Comparison of ENCODE assay signal across 24 cellular contexts in the genomic region with DNA sequence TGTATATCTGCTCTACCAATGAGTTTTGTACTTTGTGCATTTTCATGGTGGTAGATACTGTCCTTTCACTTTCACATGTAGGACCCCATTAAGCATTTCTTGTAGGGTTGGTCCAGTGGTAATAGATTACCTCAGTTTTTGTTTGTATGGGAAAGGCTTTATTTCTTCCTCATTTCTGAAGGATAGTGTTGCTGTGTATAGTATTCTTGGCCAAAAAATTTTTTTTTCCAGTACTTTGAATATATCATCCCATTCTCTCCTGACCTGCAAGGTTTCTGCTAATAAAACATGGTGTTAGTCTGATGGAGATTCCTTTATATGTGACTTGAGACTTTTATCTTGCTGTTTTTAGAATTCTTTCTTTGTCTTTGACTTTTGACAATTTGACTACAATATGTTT. TPM values are rescaled to one million over a fixed set of nuclear protein-coding genes. Genes with fewer than 3 reads are reported as not detected.
DNase-seq lines count a peak whose midpoint lies in the region; ATAC-seq, FAIRE-seq and TF ChIP-seq lines count a peak whose summit lies in the region.
"Had no signal": no experiment of that assay in that cellular context is flagged by ENCODE, and none has a peak within 500 bp of the region (broad histone marks: within the 10 kb centered on the region; RNA-seq: fewer than 3 reads in every experiment).

No MANE protein-coding gene starts in this region.

- H3K27me3 ChIP-seq in GM12878 (replicated peaks in 1 of 2; ENCODE audit: control insufficient read depth in 2 of 2, insufficient read depth in 2 of 2, low read length in 1 of 2), result no peaks in the 10 kb centered on the region
- H3K27me3 ChIP-seq: BLaER1 had no signal

- CTCF ChIA-PET in activated CD8-positive, alpha-beta T cell treated with anti-CD3 and anti-CD28 coated beads for 36 hours (lab: Charles Lee), result no interaction called here
- CTCF ChIA-PET in activated CD8-positive, alpha-beta T cell treated with anti-CD3 and anti-CD28 coated beads, Interleukin-2, amount 10 ng/mL, durations not matched to agents 7 days and 5 days (lab: Charles Lee), result interaction anchor here (3.5 kb wide), 1 partner anchor 13 kb away, joined by 9 read pairs; no protein-coding TSS in a partner anchor
- CTCF ChIA-PET in HEK293 (lab: Yijun Ruan, JAX) (interaction anchor here (1.0 kb wide), 1 partner anchor 13 kb away, joined by 5 read pairs; no protein-coding TSS in a partner anchor), GM12878 (lab: Yijun Ruan, JAX) (interaction anchor here (1.7 kb wide), 1 partner anchor 57 kb away, joined by 3 read pairs; a partner anchor contains a TSS)

- no peak for TF ChIP-seq POLR2A in GM12878 (IDR thresholded peaks at IDR 0.05; ENCODE audit: low read depth, low read length)

- no peaks in the 10 kb centered on the region for H3K36me3 ChIP-seq in HEK293 (ENCODE audit: control insufficient read depth in 2 of 2, insufficient read depth in 1 of 2, low read length in 2 of 2)
- peaks cover 0 to 2% of the 10 kb centered on the region in 2 experiments; a peak in 1 of 4 replicates for H3K36me3 ChIP-seq in GM12878 (ENCODE audit: control insufficient read depth in 2 of 2, insufficient read depth in 2 of 2, low read length in 1 of 2)
- H3K36me3 ChIP-seq: BLaER1 had no signal

- H3K27ac Mint-ChIP-seq in activated CD8-positive, alpha-beta T cell treated with anti-CD3 and anti-CD28 coated beads for 36 hours, result peak overlapping the region; percentile 31
- H3K27ac Mint-ChIP-seq in activated CD8-positive, alpha-beta T cell treated with anti-CD3 and anti-CD28 coated beads, Interleukin-2, amount 10 ng/mL, durations not matched to agents 7 days and 5 days, result no peak overlapping the region
- peak overlapping the region; percentile 35 to 78 for H3K27ac Mint-ChIP-seq in natural killer cell
- no peak overlapping the region for H3K27ac Mint-ChIP-seq in CD14-positive monocyte
- H3K27ac Mint-ChIP-seq: GM23338, HFFc6 had no signal

- no peak for DNase-seq in activated CD8-positive, alpha-beta T cell treated with anti-CD3 and anti-CD28 coated beads for 36 hours
- no peak for DNase-seq in activated CD8-positive, alpha-beta T cell treated with anti-CD3 and anti-CD28 coated beads, Interleukin-2, amount 10 ng/mL, durations not matched to agents 7 days and 5 days
- DNase-seq in GM12878 (ENCODE audit: low read depth, low spot score), result no peak
- DNase-seq in natural killer cell, result no peak
- DNase-seq in posterior cingulate gyrus, result no peak
- DNase-seq in CD14-positive monocyte (ENCODE audit: low spot score), result no peak
- DNase-seq: CD8-positive, alpha-beta memory T cell; COR-L47; HCEC 1CT; HFFc6 had no signal

- H3K27ac ChIP-seq in HEK293 (ENCODE audit: extremely low read depth, low read depth, low read length), result no peak overlapping the region
- H3K27ac ChIP-seq in GM12878 (ENCODE audit: control insufficient read depth, insufficient read depth), result no peak overlapping the region
- H3K27ac ChIP-seq: 22Rv1, BLaER1, HL-60 had no signal

- SMC1A ChIA-PET in GM12878 (lab: Charles Lee; ENCODE audit: uncharacterized antibody, unreplicated experiment), result interaction anchor here (1.2 kb wide), 1 partner anchor 13 kb away, joined by 3 read pairs; no protein-coding TSS in a partner anchor

- H3K9ac ChIP-seq in GM12878 (ENCODE audit: control insufficient read depth, insufficient read depth, low read length), result no peak overlapping the region
- H3K9ac ChIP-seq: BLaER1 had no signal

- peaks cover 54% of the 10 kb centered on the region for H3K4me1 Mint-ChIP-seq in activated CD8-positive, alpha-beta T cell treated with anti-CD3 and anti-CD28 coated beads for 36 hours (ENCODE audit: low read depth)
- H3K4me1 Mint-ChIP-seq in activated CD8-positive, alpha-beta T cell treated with anti-CD3 and anti-CD28 coated beads, Interleukin-2, amount 10 ng/mL, durations not matched to agents 7 days and 5 days (ENCODE audit: low read depth), result peaks cover 67% of the 10 kb centered on the region
- peaks cover 68 to 77% of the 10 kb centered on the region in 2 donors for H3K4me1 Mint-ChIP-seq in natural killer cell
- H3K4me1 Mint-ChIP-seq in CD14-positive monocyte, result peaks cover 62% of the 10 kb centered on the region
- H3K4me1 Mint-ChIP-seq: GM23338 had no signal

- POLR2A ChIA-PET in activated CD8-positive, alpha-beta T cell treated with anti-CD3 and anti-CD28 coated beads for 36 hours (lab: Charles Lee), result interaction anchor here (0.8 kb wide), 1 partner anchor 11 kb away, joined by 3 read pairs; no protein-coding TSS in a partner anchor
- POLR2A ChIA-PET in activated CD8-positive, alpha-beta T cell treated with anti-CD3 and anti-CD28 coated beads, Interleukin-2, amount 10 ng/mL, durations not matched to agents 7 days and 5 days (lab: Charles Lee), result interaction anchor here (0.7 kb wide), 1 partner anchor 10 kb away, joined by 3 read pairs; no protein-coding TSS in a partner anchor
- POLR2A ChIA-PET in HEK293 (lab: Yijun Ruan, JAX) (no interaction called here), GM12878 (lab: Charles Lee) (no interaction called here)

- no peak for TF ChIP-seq CTCF in activated CD8-positive, alpha-beta T cell treated with anti-CD3 and anti-CD28 coated beads for 36 hours (IDR thresholded peaks at IDR 0.05)
- no peak for TF ChIP-seq CTCF in HEK293 (tag by site-specific recombination; IDR thresholded peaks at IDR 0.05)
- TF ChIP-seq CTCF in GM12878 (IDR thresholded peaks at IDR 0.05 in 2 of 3, conservative IDR thresholded peaks at IDR 0.05 in 1 of 3; ENCODE audit: control insufficient read depth in 2 of 3, extremely low read depth in 1 of 3, insufficient read depth in 1 of 3, low read depth in 3 of 3, low read length in 3 of 3), result no peak
- TF ChIP-seq CTCF in natural killer cell (IDR thresholded peaks at IDR 0.05), result no peak
- TF ChIP-seq CTCF in CD14-positive monocyte (IDR thresholded peaks at IDR 0.05), result no peak

- FAIRE-seq in GM12878 (lab: Jason Lieb, UNC), result no peak
- FAIRE-seq: D721Med, G401.6, GM12892, GM18507, H54 had no signal

- no peaks in the 10 kb centered on the region for H3K27me3 Mint-ChIP-seq in activated CD8-positive, alpha-beta T cell treated with anti-CD3 and anti-CD28 coated beads for 36 hours
- H3K27me3 Mint-ChIP-seq in activated CD8-positive, alpha-beta T cell treated with anti-CD3 and anti-CD28 coated beads, Interleukin-2, amount 10 ng/mL, durations not matched to agents 7 days and 5 days (ENCODE audit: low read depth), result no peaks in the 10 kb centered on the region
- no peaks in the 10 kb centered on the region for H3K27me3 Mint-ChIP-seq in natural killer cell (ENCODE audit: low read depth in 2 of 2)
- no peaks in the 10 kb centered on the region for H3K27me3 Mint-ChIP-seq in CD14-positive monocyte (ENCODE audit: low read depth in 3 of 3)
- H3K27me3 Mint-ChIP-seq: CD8-positive, alpha-beta memory T cell had no signal

- H3K9me3 ChIP-seq in HEK293 (ENCODE audit: control insufficient read depth, insufficient read depth, low read depth, low read length), result no peaks in the 10 kb centered on the region
- peaks cover 9% of the 10 kb centered on the region; the same call in 2 of the 3 replicates for H3K9me3 ChIP-seq in GM12878 (replicated peaks; ENCODE audit: control insufficient read depth, insufficient read depth, low read length)

- H3K36me3 Mint-ChIP-seq in activated CD8-positive, alpha-beta T cell treated with anti-CD3 and anti-CD28 coated beads for 36 hours (ENCODE audit: low read depth), result peaks cover 63% of the 10 kb centered on the region
- peaks cover 91% of the 10 kb centered on the region for H3K36me3 Mint-ChIP-seq in activated CD8-positive, alpha-beta T cell treated with anti-CD3 and anti-CD28 coated beads, Interleukin-2, amount 10 ng/mL, durations not matched to agents 7 days and 5 days (ENCODE audit: low read depth)
- H3K36me3 Mint-ChIP-seq in natural killer cell, result peaks cover 46% of the 10 kb centered on the region
- H3K36me3 Mint-ChIP-seq in CD14-positive monocyte, result peaks cover 81 to 89% of the 10 kb centered on the region in 2 donors

- ATAC-seq in activated CD8-positive, alpha-beta T cell treated with anti-CD3 and anti-CD28 coated beads for 36 hours, result no peak
- no peak for ATAC-seq in activated CD8-positive, alpha-beta T cell treated with anti-CD3 and anti-CD28 coated beads, Interleukin-2, amount 10 ng/mL, durations not matched to agents 7 days and 5 days
- ATAC-seq in GM12878 (no peak), natural killer cell (no peak), SK-N-SH treated with all-trans-retinoic acid at 6 μM for 48 hours (no peak)
- ATAC-seq: GM23338 had no signal

- no peak overlapping the region for H3K4me3 ChIP-seq in HEK293 (ENCODE audit: low read depth, low read length)
- no peak overlapping the region for H3K4me3 ChIP-seq in GM12878
- H3K4me3 ChIP-seq: BLaER1, GM23338 had no signal

- peaks cover 39% of the 10 kb centered on the region for H3K9me3 Mint-ChIP-seq in activated CD8-positive, alpha-beta T cell treated with anti-CD3 and anti-CD28 coated beads for 36 hours
- peaks cover 33% of the 10 kb centered on the region for H3K9me3 Mint-ChIP-seq in activated CD8-positive, alpha-beta T cell treated with anti-CD3 and anti-CD28 coated beads, Interleukin-2, amount 10 ng/mL, durations not matched to agents 7 days and 5 days (ENCODE audit: insufficient read depth)
- H3K9me3 Mint-ChIP-seq in natural killer cell (peaks cover 13 to 18% of the 10 kb centered on the region in 2 donors), CD14-positive monocyte (peaks cover 23 to 49% (median 35%) of the 10 kb centered on the region in 7 donors)

- no TSS peak for BruUV-seq in GM12878 (replicated peaks; lab: Mats Ljungman, UMichigan)

- in situ Hi-C loops in GM12878 (cut with MboI), result no loop called here

- no peak overlapping the region for H2AFZ ChIP-seq in GM12878 (ENCODE audit: control insufficient read depth, low read depth, low read length)
- H2AFZ ChIP-seq: GM23338 had no signal

- no peaks in the 10 kb centered on the region for H3K79me2 ChIP-seq in GM12878 (ENCODE audit: control insufficient read depth, insufficient read depth, low read length)

- TF ChIP-seq RAD21 in GM12878 (IDR thresholded peaks at IDR 0.05; ENCODE audit: insufficient read depth, low read depth, low read length), result no peak

- H4K20me1 ChIP-seq in GM12878 (ENCODE audit: control insufficient read depth, insufficient read depth), result no peaks in the 10 kb centered on the region
- H4K20me1 ChIP-seq: BLaER1 had no signal

- no peak overlapping the region for H3K4me2 ChIP-seq in GM12878 (ENCODE audit: control insufficient read depth, insufficient read depth)
- H3K4me2 ChIP-seq: BLaER1, GM23338 had no signal

- intact Hi-C loops in activated CD8-positive, alpha-beta T cell treated with anti-CD3 and anti-CD28 coated beads for 36 hours (cut with micrococcal nuclease), result no loop called here
- intact Hi-C loops in GM12878 (cut with micrococcal nuclease; ENCODE audit: unreplicated experiment), result no loop called here
- intact Hi-C loops in natural killer cell (cut with micrococcal nuclease), result loop anchor here (5.0 kb wide), 1 partner anchor 45 kb away; no protein-coding TSS in a partner anchor
- intact Hi-C loops in posterior cingulate gyrus (cut with DNase I), result no loop called here
- intact Hi-C loops in CD14-positive monocyte (cut with micrococcal nuclease), result no loop called here

- H3K4me3 Mint-ChIP-seq in activated CD8-positive, alpha-beta T cell treated with anti-CD3 and anti-CD28 coated beads for 36 hours, result no peak overlapping the region
- no peak overlapping the region for H3K4me3 Mint-ChIP-seq in activated CD8-positive, alpha-beta T cell treated with anti-CD3 and anti-CD28 coated beads, Interleukin-2, amount 10 ng/mL, durations not matched to agents 7 days and 5 days
- no peak overlapping the region for H3K4me3 Mint-ChIP-seq in natural killer cell
- no peak overlapping the region for H3K4me3 Mint-ChIP-seq in CD14-positive monocyte
- H3K4me3 Mint-ChIP-seq: GM23338, HFFc6 had no signal

- RAD21 ChIA-PET in GM12878 (lab: Charles Lee; ENCODE audit: unreplicated experiment), result no interaction called here

- H3K4me1 ChIP-seq in HEK293 (ENCODE audit: control insufficient read depth, insufficient read depth, low read length) (no peaks in the 10 kb centered on the region), GM12878 (ENCODE audit: control insufficient read depth, insufficient read depth, low read length) (no peaks in the 10 kb centered on the region)
- H3K4me1 ChIP-seq: BLaER1 had no signal

- TF ChIP-seq EP300 in GM12878 (IDR thresholded peaks at IDR 0.05; ENCODE audit: borderline replicate concordance in 1 of 2, control insufficient read depth in 1 of 2, low read depth in 2 of 2, low read length in 2 of 2), result no peak

RNA-seq across cellular contexts. Expression of gene GIMAP8, which starts 12.0 kb away (rescaled TPM):
- 1 to 10 TPM; 8.6 to 8.7 TPM for total RNA-seq in activated CD8-positive, alpha-beta T cell treated with anti-CD3 and anti-CD28 coated beads for 36 hours
- total RNA-seq in activated CD8-positive, alpha-beta T cell treated with anti-CD3 and anti-CD28 coated beads, Interleukin-2, amount 10 ng/mL, durations not matched to agents 7 days and 5 days, result 10 to 100 TPM; 21.5 to 22.3 TPM
- 12.9 and 13.9 TPM in 2 replicates for total RNA-seq in GM12878 (2013; cell fraction: nucleolus; rRNA removed)
- total RNA-seq in GM12878 (2014; rRNA removed) (3.7 and 4.5 TPM in 2 replicates), GM12878 (2014; rRNA removed; fragmentation: Illumina TruSeq; extraction: Trizol) (5.7 TPM in 2 replicates), GM12878 (2021) (5.7 and 6.2 TPM in 2 replicates), natural killer cell (10 to 100 TPM in 1 of 3 donors, 1 to 10 TPM in 2; 6.7 to 17.7 (median 8.4) TPM)
- 4.4 TPM for polyA plus RNA-seq in GM12878 (2011; ENCODE audit: low read depth)
- polyA plus RNA-seq in GM12878 (2011; rRNA removed) (9.7 and 12.6 TPM in 2 replicates), GM12878 (2014; fragmentation: Illumina TruSeq; extraction: Trizol) (7.9 and 8.3 TPM in 2 replicates), GM12878 (2014; fragmentation: Nextera tagmentation; extraction: Ambion mirVana) (1 to 10 TPM in 1 of 2 experiments, under 1 TPM in 1; 0.66 to 2.6 TPM), GM12878 (2014; rRNA removed) (6.0 and 7.0 TPM in 2 replicates), GM12878 (2016; fragmentation: Nextera tagmentation; extraction: Ambion mirVana) (1 to 10 TPM; 2.0 to 2.2 TPM), CD14-positive monocyte (10 to 100 TPM; 12.0 to 22.5 TPM)
- 4.6 and 5.5 TPM in 2 replicates for polyA plus RNA-seq in GM12878 (2011; cell fraction: cytosol; rRNA removed)
- polyA plus RNA-seq in GM12878 (2011; cell fraction: nucleus; rRNA removed), result 14.7 and 18.1 TPM in 2 replicates
- 5.3 and 7.0 TPM in 2 replicates for polyA plus RNA-seq in GM12878 (2012)
- 7.5 and 8.2 TPM in 2 replicates for polyA minus RNA-seq in GM12878 (2011; rRNA and poly(A)+ RNA removed)
- 2.6 and 3.2 TPM in 2 replicates for polyA minus RNA-seq in GM12878 (2011; cell fraction: cytosol; rRNA and poly(A)+ RNA removed)
- 5.1 and 6.5 TPM in 2 replicates for polyA minus RNA-seq in GM12878 (2011; cell fraction: nucleus; rRNA and poly(A)+ RNA removed)
- total RNA-seq: A673, GM23338, HFFc6, HT1080 had no signal
- polyA plus RNA-seq: AG04450 had no signal

RNA-seq across cellular contexts. Expression of gene GIMAP7, which starts 52.3 kb away (rescaled TPM):
- 10 to 100 TPM; 29.0 to 29.5 TPM for total RNA-seq in activated CD8-positive, alpha-beta T cell treated with anti-CD3 and anti-CD28 coated beads for 36 hours
- 100 to 1,000 TPM; 134 TPM for total RNA-seq in activated CD8-positive, alpha-beta T cell treated with anti-CD3 and anti-CD28 coated beads, Interleukin-2, amount 10 ng/mL, durations not matched to agents 7 days and 5 days
- 0.42 TPM in 1 of 2 replicates, not detected in the other for total RNA-seq in GM12878 (2013; cell fraction: nucleolus; rRNA removed)
- total RNA-seq in GM12878 (2014; rRNA removed), result 2.7 and 2.8 TPM in 2 replicates
- total RNA-seq in GM12878 (2014; rRNA removed; fragmentation: Illumina TruSeq; extraction: Trizol), result 4.5 and 5.1 TPM in 2 replicates
- 3.4 and 3.9 TPM in 2 replicates for total RNA-seq in GM12878 (2021)
- 6.3 TPM for polyA plus RNA-seq in GM12878 (2011; ENCODE audit: low read depth)
- 4.9 and 7.4 TPM in 2 replicates for polyA plus RNA-seq in GM12878 (2011; rRNA removed)
- 4.9 and 5.4 TPM in 2 replicates for polyA plus RNA-seq in GM12878 (2011; cell fraction: cytosol; rRNA removed)
- polyA plus RNA-seq in GM12878 (2011; cell fraction: nucleus; rRNA removed), result 3.0 and 3.2 TPM in 2 replicates
- 7.0 and 9.8 TPM in 2 replicates for polyA plus RNA-seq in GM12878 (2012)
- polyA plus RNA-seq in GM12878 (2014; fragmentation: Illumina TruSeq; extraction: Trizol), result 7.4 and 10.2 TPM in 2 replicates
- polyA plus RNA-seq in GM12878 (2014; fragmentation: Nextera tagmentation; extraction: Ambion mirVana), result 10 to 100 TPM; 14.1 to 16.6 TPM
- 3.5 and 3.7 TPM in 2 replicates for polyA plus RNA-seq in GM12878 (2014; rRNA removed)
- polyA plus RNA-seq in GM12878 (2016; fragmentation: Nextera tagmentation; extraction: Ambion mirVana), result 1 to 10 TPM; 5.8 to 6.8 TPM
- polyA minus RNA-seq in GM12878 (2011; rRNA and poly(A)+ RNA removed), result 3.1 and 4.6 TPM in 2 replicates
- 2.0 and 2.5 TPM in 2 replicates for polyA minus RNA-seq in GM12878 (2011; cell fraction: cytosol; rRNA and poly(A)+ RNA removed)
- 1.9 and 2.1 TPM in 2 replicates for polyA minus RNA-seq in GM12878 (2011; cell fraction: nucleus; rRNA and poly(A)+ RNA removed)
- total RNA-seq in natural killer cell, result 100 to 1,000 TPM in 1 of 3 donors, 10 to 100 TPM in 2; 66.3 to 100 (median 67.6) TPM
- polyA plus RNA-seq in CD14-positive monocyte, result 100 to 1,000 TPM in 1 of 2 donors, 10 to 100 TPM in 1; 54.5 to 115 TPM
- total RNA-seq: A673, GM23338, HFFc6, HT1080 had no signal
- polyA plus RNA-seq: AG04450, GM23338 had no signal

Comparison
In these comparisons a context has a peak if more than half of its experiments do, and no peak if none do; other contexts are left out.
1. H3K27ac Mint-ChIP-seq: peak in activated CD8-positive, alpha-beta T cell treated with anti-CD3 and anti-CD28 coated beads for 36 hours (single experiment) and natural killer cell (2 of 2); none in activated CD8-positive, alpha-beta T cell treated with anti-CD3 and anti-CD28 coated beads, Interleukin-2, amount 10 ng/mL, durations not matched to agents 7 days and 5 days (single experiment) and CD14-positive monocyte (0 of 7).
2. RNA of gene GIMAP7, which starts 52.3 kb away (total RNA-seq): 134 TPM in activated CD8-positive, alpha-beta T cell treated with anti-CD3 and anti-CD28 coated beads, Interleukin-2, amount 10 ng/mL, durations not matched to agents 7 days and 5 days, 66.3 to 100 TPM in natural killer cell and 29.0 to 29.5 TPM in activated CD8-positive, alpha-beta T cell treated with anti-CD3 and anti-CD28 coated beads for 36 hours; 0.42 to 5.1 TPM in GM12878; every median in the first group is over 4 times any median in the second.
3. POLR2A ChIA-PET loops: an anchor here in activated CD8-positive, alpha-beta T cell treated with anti-CD3 and anti-CD28 coated beads for 36 hours (0.8 kb wide) and activated CD8-positive, alpha-beta T cell treated with anti-CD3 and anti-CD28 coated beads, Interleukin-2, amount 10 ng/mL, durations not matched to agents 7 days and 5 days (0.7 kb wide); none called in HEK293 and GM12878.